ENCODE assay signal across 1 cellular context in genomic region chr4:6962211-6963041, GRCh38.
TF ChIP-seq lines count a peak whose summit lies in the region.

No MANE protein-coding gene starts in this region.

TF ChIP-seq in GM23338, 12 proteins besides CTCF, POLR2A, EP300 and RAD21 (continued from another document):
- TF ChIP-seq, protein P1, sequence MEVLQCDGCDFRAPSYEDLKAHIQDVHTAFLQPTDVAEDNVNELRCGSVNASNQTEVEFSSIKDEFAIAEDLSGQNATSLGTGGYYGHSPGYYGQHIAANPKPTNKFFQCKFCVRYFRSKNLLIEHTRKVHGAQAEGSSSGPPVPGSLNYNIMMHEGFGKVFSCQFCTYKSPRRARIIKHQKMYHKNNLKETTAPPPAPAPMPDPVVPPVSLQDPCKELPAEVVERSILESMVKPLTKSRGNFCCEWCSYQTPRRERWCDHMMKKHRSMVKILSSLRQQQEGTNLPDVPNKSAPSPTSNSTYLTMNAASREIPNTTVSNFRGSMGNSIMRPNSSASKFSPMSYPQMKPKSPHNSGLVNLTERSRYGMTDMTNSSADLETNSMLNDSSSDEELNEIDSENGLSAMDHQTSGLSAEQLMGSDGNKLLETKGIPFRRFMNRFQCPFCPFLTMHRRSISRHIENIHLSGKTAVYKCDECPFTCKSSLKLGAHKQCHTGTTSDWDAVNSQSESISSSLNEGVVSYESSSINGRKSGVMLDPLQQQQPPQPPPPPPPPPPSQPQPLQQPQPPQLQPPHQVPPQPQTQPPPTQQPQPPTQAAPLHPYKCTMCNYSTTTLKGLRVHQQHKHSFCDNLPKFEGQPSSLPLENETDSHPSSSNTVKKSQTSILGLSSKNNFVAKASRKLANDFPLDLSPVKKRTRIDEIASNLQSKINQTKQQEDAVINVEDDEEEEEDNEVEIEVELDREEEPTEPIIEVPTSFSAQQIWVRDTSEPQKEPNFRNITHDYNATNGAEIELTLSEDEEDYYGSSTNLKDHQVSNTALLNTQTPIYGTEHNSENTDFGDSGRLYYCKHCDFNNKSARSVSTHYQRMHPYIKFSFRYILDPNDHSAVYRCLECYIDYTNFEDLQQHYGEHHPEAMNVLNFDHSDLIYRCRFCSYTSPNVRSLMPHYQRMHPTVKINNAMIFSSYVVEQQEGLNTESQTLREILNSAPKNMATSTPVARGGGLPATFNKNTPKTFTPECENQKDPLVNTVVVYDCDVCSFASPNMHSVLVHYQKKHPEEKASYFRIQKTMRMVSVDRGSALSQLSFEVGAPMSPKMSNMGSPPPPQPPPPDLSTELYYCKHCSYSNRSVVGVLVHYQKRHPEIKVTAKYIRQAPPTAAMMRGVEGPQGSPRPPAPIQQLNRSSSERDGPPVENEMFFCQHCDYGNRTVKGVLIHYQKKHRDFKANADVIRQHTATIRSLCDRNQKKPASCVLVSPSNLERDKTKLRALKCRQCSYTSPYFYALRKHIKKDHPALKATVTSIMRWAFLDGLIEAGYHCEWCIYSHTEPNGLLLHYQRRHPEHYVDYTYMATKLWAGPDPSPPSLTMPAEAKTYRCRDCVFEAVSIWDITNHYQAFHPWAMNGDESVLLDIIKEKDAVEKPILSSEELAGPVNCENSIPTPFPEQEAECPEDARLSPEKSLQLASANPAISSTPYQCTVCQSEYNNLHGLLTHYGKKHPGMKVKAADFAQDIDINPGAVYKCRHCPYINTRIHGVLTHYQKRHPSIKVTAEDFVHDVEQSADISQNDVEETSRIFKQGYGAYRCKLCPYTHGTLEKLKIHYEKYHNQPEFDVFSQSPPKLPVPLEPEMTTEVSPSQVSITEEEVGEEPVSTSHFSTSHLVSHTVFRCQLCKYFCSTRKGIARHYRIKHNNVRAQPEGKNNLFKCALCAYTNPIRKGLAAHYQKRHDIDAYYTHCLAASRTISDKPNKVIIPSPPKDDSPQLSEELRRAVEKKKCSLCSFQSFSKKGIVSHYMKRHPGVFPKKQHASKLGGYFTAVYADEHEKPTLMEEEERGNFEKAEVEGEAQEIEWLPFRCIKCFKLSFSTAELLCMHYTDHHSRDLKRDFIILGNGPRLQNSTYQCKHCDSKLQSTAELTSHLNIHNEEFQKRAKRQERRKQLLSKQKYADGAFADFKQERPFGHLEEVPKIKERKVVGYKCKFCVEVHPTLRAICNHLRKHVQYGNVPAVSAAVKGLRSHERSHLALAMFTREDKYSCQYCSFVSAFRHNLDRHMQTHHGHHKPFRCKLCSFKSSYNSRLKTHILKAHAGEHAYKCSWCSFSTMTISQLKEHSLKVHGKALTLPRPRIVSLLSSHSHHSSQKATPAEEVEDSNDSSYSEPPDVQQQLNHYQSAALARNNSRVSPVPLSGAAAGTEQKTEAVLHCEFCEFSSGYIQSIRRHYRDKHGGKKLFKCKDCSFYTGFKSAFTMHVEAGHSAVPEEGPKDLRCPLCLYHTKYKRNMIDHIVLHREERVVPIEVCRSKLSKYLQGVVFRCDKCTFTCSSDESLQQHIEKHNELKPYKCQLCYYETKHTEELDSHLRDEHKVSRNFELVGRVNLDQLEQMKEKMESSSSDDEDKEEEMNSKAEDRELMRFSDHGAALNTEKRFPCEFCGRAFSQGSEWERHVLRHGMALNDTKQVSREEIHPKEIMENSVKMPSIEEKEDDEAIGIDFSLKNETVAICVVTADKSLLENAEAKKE (CRISPR knock-in tag; IDR thresholded peaks at IDR 0.05), result no peak; the same call in 1 of the 2 replicates
- TF ChIP-seq CREB1 (CRISPR knock-in tag; IDR thresholded peaks at IDR 0.05; ENCODE audit: low read depth), result no peak
- TF ChIP-seq, protein P2, sequence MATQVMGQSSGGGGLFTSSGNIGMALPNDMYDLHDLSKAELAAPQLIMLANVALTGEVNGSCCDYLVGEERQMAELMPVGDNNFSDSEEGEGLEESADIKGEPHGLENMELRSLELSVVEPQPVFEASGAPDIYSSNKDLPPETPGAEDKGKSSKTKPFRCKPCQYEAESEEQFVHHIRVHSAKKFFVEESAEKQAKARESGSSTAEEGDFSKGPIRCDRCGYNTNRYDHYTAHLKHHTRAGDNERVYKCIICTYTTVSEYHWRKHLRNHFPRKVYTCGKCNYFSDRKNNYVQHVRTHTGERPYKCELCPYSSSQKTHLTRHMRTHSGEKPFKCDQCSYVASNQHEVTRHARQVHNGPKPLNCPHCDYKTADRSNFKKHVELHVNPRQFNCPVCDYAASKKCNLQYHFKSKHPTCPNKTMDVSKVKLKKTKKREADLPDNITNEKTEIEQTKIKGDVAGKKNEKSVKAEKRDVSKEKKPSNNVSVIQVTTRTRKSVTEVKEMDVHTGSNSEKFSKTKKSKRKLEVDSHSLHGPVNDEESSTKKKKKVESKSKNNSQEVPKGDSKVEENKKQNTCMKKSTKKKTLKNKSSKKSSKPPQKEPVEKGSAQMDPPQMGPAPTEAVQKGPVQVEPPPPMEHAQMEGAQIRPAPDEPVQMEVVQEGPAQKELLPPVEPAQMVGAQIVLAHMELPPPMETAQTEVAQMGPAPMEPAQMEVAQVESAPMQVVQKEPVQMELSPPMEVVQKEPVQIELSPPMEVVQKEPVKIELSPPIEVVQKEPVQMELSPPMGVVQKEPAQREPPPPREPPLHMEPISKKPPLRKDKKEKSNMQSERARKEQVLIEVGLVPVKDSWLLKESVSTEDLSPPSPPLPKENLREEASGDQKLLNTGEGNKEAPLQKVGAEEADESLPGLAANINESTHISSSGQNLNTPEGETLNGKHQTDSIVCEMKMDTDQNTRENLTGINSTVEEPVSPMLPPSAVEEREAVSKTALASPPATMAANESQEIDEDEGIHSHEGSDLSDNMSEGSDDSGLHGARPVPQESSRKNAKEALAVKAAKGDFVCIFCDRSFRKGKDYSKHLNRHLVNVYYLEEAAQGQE (IDR thresholded peaks at IDR 0.05; ENCODE audit: unreplicated experiment), result no peak
